ENCODE assay signal across 7 cellular contexts in the genomic region with DNA sequence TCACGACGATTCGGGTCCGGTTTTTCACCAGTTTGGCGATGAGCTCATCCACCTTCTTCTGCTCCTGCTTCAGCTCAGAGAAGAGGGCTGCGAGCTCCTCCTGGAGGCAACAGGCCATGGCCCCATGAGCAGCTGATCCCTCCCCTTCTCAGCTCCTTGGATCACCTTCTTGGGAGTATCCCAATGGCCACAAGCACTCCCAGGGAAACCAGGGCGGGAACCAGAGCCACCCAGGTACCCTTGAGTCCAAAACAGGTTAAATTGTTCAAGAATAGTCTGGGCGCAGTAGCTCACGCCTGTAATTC. TPM values are rescaled to one million over a fixed set of nuclear protein-coding genes. Genes with fewer than 3 reads are reported as not detected.
DNase-seq lines count a peak whose midpoint lies in the region; ATAC-seq and TF ChIP-seq lines count a peak whose summit lies in the region.
"Not testable (repeated sequence)": the region's sequence is repeated elsewhere in the genome, so short reads cannot be mapped to it uniquely, and the experiment has no call there.
"Had no signal": no experiment of that assay in that cellular context is flagged by ENCODE, and none has a peak within 500 bp of the region (broad histone marks: within the 10 kb centered on the region; RNA-seq: fewer than 3 reads in every experiment).

No MANE protein-coding gene starts in this region.

- not testable (repeated sequence) for H3K27me3 Mint-ChIP-seq in GM23338 (ENCODE audit: insufficient read depth, low read depth, poor library complexity)

- H3K9me3 Mint-ChIP-seq in GM23338, result not testable (repeated sequence)

- H3K27ac ChIP-seq in GM23338 (ENCODE audit: low read depth); body of pancreas; lung (ENCODE audit: low read depth in 1 of 2, low read length in 1 of 2); psoas muscle: not testable (repeated sequence)

- ATAC-seq in GM23338, result peak; percentile 3; the same call in 1 of the 3 replicates
- ATAC-seq in body of pancreas, result peak; percentile 70
- peak; percentile 31 for ATAC-seq in left ventricle myocardium superior
- peak; percentile 44 for ATAC-seq in lung (ENCODE audit: insufficient read depth, low FRiP score)
- ATAC-seq in psoas muscle, result peak; percentile 29 to 56 (median 38)

- TF ChIP-seq POLR2A in body of pancreas (IDR thresholded peaks at IDR 0.05), result not testable (repeated sequence)

- TF ChIP-seq CTCF in GM23338 (conservative IDR thresholded peaks at IDR 0.05; ENCODE audit: low read depth in 2 of 2); body of pancreas (IDR thresholded peaks at IDR 0.05); lung (IDR thresholded peaks at IDR 0.05; ENCODE audit: control extremely low read depth, extremely low read depth); psoas muscle (IDR thresholded peaks at IDR 0.05): not testable (repeated sequence)

- H2AFZ ChIP-seq in GM23338, result not testable (repeated sequence)

- H3K4me1 ChIP-seq in GM23338 (ENCODE audit: insufficient read depth); body of pancreas; lung (ENCODE audit: control insufficient read depth in 2 of 2, insufficient read depth in 2 of 2, low read length in 2 of 2); psoas muscle: not testable (repeated sequence)

- not testable (repeated sequence) for H3K27ac Mint-ChIP-seq in GM23338

- not testable (repeated sequence) for H4K20me1 ChIP-seq in GM23338 (replicated peaks; ENCODE audit: insufficient read depth)

- intact Hi-C loops in body of pancreas (cut with DNase I); left ventricle myocardium superior (cut with micrococcal nuclease); psoas muscle (cut with DNase I): not testable (repeated sequence)

- not testable (repeated sequence) for H3K9me3 ChIP-seq in body of pancreas; lung (ENCODE audit: control insufficient read depth in 2 of 2, insufficient read depth in 1 of 2, low read length in 1 of 2); psoas muscle

- no CpG with 5 or more reads among the region's 9 CpGs for WGBS in body of pancreas, 2 donors
- no CpG with 5 or more reads among the region's 9 CpGs for WGBS in lung, 2 donors
- WGBS in psoas muscle, 3 donors, result no CpG with 5 or more reads among the region's 9 CpGs

- H3F3A ChIP-seq in GM23338 (replicated peaks; ENCODE audit: low read depth), result not testable (repeated sequence)

- H3K4me3 Mint-ChIP-seq in GM23338, result not testable (repeated sequence)

- H3K4me2 ChIP-seq in GM23338, result not testable (repeated sequence)

- not testable (repeated sequence) for H3K79me2 ChIP-seq in GM23338 (replicated peaks; ENCODE audit: insufficient read depth)

- H3K36me3 ChIP-seq in GM23338 (ENCODE audit: insufficient read depth); body of pancreas (replicated peaks in 1 of 2; ENCODE audit: insufficient read depth in 1 of 2, low read depth in 2 of 2); lung (ENCODE audit: control insufficient read depth in 2 of 2, insufficient read depth in 2 of 2, low read length in 2 of 2); psoas muscle (ENCODE audit: insufficient read depth in 1 of 2, low read depth in 1 of 2): not testable (repeated sequence)

- not testable (repeated sequence) for H3K27me3 ChIP-seq in GM23338 (ENCODE audit: insufficient read depth); body of pancreas; lung (ENCODE audit: control insufficient read depth, insufficient read depth); psoas muscle (ENCODE audit: insufficient read depth in 3 of 3, low read length in 2 of 3)

- H3K36me3 Mint-ChIP-seq in GM23338 (ENCODE audit: low read depth), result not testable (repeated sequence)

- H3K4me1 Mint-ChIP-seq in GM23338, result not testable (repeated sequence)

- H3K9me2 ChIP-seq in GM23338 (ENCODE audit: insufficient read depth), result not testable (repeated sequence)

- not testable (repeated sequence) for H3K4me3 ChIP-seq in GM23338, body of pancreas, lung, psoas muscle

- not testable (repeated sequence) for DNase-seq in GM23338 (ENCODE audit: low spot score); body of pancreas; left ventricle myocardium superior; lung (ENCODE audit: low spot score); psoas muscle

RNA-seq across cellular contexts. Expression of a gene that starts 8.0 kb away (rescaled TPM):
- not detected in 2 replicates for total RNA-seq in GM23338 (2014; rRNA removed; shearing (Covaris generic))
- polyA plus RNA-seq in GM23338 (2016; fragmentation: Nextera tagmentation; extraction: Ambion mirVana), result not detected in 2 replicates
- 1 to 10 TPM in 1 of 2 donors, not detected in 1; 3.3 TPM for total RNA-seq in body of pancreas
- total RNA-seq in left ventricle myocardium superior, result 0.35 TPM
- total RNA-seq in lung, result 1 to 10 TPM in 1 of 2 donors, not detected in 1; 1.5 TPM
- polyA plus RNA-seq in lung, result under 1 TPM; 0.37 to 0.53 TPM
- under 1 TPM in 1 of 4 donors, not detected in 3; 0.36 TPM for total RNA-seq in psoas muscle
- polyA plus RNA-seq in psoas muscle, result under 1 TPM; 0.06 to 0.34 (median 0.07) TPM
- total RNA-seq: A172 had no signal
- polyA plus RNA-seq: BJ had no signal

RNA-seq across cellular contexts. Expression of a gene that starts 36.4 kb away (rescaled TPM):
- 37.1 and 39.8 TPM in 2 replicates for total RNA-seq in GM23338 (2014; rRNA removed; shearing (Covaris generic))
- polyA plus RNA-seq in GM23338 (2016; fragmentation: Nextera tagmentation; extraction: Ambion mirVana) (24.1 and 24.5 TPM in 2 replicates), lung (10 to 100 TPM; 14.5 to 17.7 TPM), psoas muscle (10 to 100 TPM in 1 of 3 donors, 1 to 10 TPM in 2; 8.0 to 18.0 (median 9.3) TPM)
- total RNA-seq in body of pancreas (10 to 100 TPM; 14.0 to 22.1 TPM), left ventricle myocardium superior (16.9 TPM), lung (10 to 100 TPM; 15.4 to 38.0 TPM), psoas muscle (10 to 100 TPM; 16.6 to 28.1 (median 21.1) TPM)

Comparison
In these comparisons a context has a peak if more than half of its experiments do, and no peak if none do; other contexts are left out.
1. ATAC-seq: peak in every context shown above with its lines; median percentile 70 in body of pancreas; 44 in lung; 38 in psoas muscle; 31 in left ventricle myocardium superior; 3 in GM23338.